In genomic region chr2:208179028-208179609, GRCh38 we compare ENCODE assay signal across 1 cellular context.
TF ChIP-seq lines count a peak whose summit lies in the region.

No MANE protein-coding gene starts in this region.

TF ChIP-seq in HepG2, 621 proteins besides CTCF, POLR2A, EP300 and RAD21 (continued from another document and continues in another):
- TF ChIP-seq FOXP4 (CRISPR knock-in tag; IDR thresholded peaks at IDR 0.05) (0 out of 2 replicates have a peak, but pooled peaks have one; percentile 25), ZMAT3 (CRISPR knock-in tag; conservative IDR thresholded peaks at IDR 0.05) (no peak), ZNF674 (CRISPR knock-in tag; IDR thresholded peaks at IDR 0.05; ENCODE audit: low read depth) (no peak), ZNF770 (CRISPR knock-in tag; IDR thresholded peaks at IDR 0.05) (no peak), TOPORS (CRISPR knock-in tag; IDR thresholded peaks at IDR 0.05) (no peak), FOXK2 (IDR thresholded peaks at IDR 0.05) (no peak), ZNF790 (CRISPR knock-in tag; IDR thresholded peaks at IDR 0.05; ENCODE audit: borderline replicate concordance) (no peak), GLMP (CRISPR knock-in tag; IDR thresholded peaks at IDR 0.05; ENCODE audit: borderline replicate concordance) (no peak), SP1 (IDR thresholded peaks at IDR 0.05) (no peak), SP1 (CRISPR knock-in tag; IDR thresholded peaks at IDR 0.05) (no peak), RBFOX2 (IDR thresholded peaks at IDR 0.05; ENCODE audit: low read depth, low read length) (no peak), ZNF431 (CRISPR knock-in tag; IDR thresholded peaks at IDR 0.05; ENCODE audit: borderline replicate concordance, low read depth) (no peak), ZFP37 (CRISPR knock-in tag; IDR thresholded peaks at IDR 0.05; ENCODE audit: borderline replicate concordance) (no peak), ZNF589 (CRISPR knock-in tag; conservative IDR thresholded peaks at IDR 0.05) (no peak), ZNF546 (CRISPR knock-in tag; conservative IDR thresholded peaks at IDR 0.05) (no peak), ZNF747 (CRISPR knock-in tag; IDR thresholded peaks at IDR 0.05; ENCODE audit: borderline replicate concordance) (no peak), MAFG (CRISPR knock-in tag; IDR thresholded peaks at IDR 0.05) (no peak), TRIM22 (IDR thresholded peaks at IDR 0.05) (no peak), ATF4 (CRISPR knock-in tag; IDR thresholded peaks at IDR 0.05) (no peak), STAT6 (CRISPR knock-in tag; IDR thresholded peaks at IDR 0.05; ENCODE audit: borderline replicate concordance) (no peak), ZNF558 (CRISPR knock-in tag; IDR thresholded peaks at IDR 0.05; ENCODE audit: borderline replicate concordance) (no peak), FOXM1 (CRISPR knock-in tag; IDR thresholded peaks at IDR 0.05) (no peak), NFE2 (CRISPR knock-in tag; IDR thresholded peaks at IDR 0.05) (no peak), ZNF839 (CRISPR knock-in tag; IDR thresholded peaks at IDR 0.05; ENCODE audit: borderline replicate concordance) (no peak), ZNF10 (CRISPR knock-in tag; IDR thresholded peaks at IDR 0.05; ENCODE audit: borderline replicate concordance, low read depth) (no peak), ZNF639 (CRISPR knock-in tag; conservative IDR thresholded peaks at IDR 0.05) (no peak), ZNF333 (CRISPR knock-in tag; IDR thresholded peaks at IDR 0.05; ENCODE audit: borderline replicate concordance) (no peak), ZNF276 (CRISPR knock-in tag; IDR thresholded peaks at IDR 0.05; ENCODE audit: low read depth) (no peak), SP140L (CRISPR knock-in tag; IDR thresholded peaks at IDR 0.05; ENCODE audit: borderline replicate concordance) (no peak), WIZ (CRISPR knock-in tag; IDR thresholded peaks at IDR 0.05) (no peak), TIGD3 (CRISPR knock-in tag; IDR thresholded peaks at IDR 0.05; ENCODE audit: borderline replicate concordance) (no peak), FOXO1 (CRISPR knock-in tag; IDR thresholded peaks at IDR 0.05) (peak; percentile 30; the same call in 1 of the 2 replicates), AHDC1 (CRISPR knock-in tag; IDR thresholded peaks at IDR 0.05; ENCODE audit: borderline replicate concordance) (no peak), NFYB (CRISPR knock-in tag; IDR thresholded peaks at IDR 0.05) (no peak), ZNF761 (CRISPR knock-in tag; conservative IDR thresholded peaks at IDR 0.05) (no peak), HOXD1 (CRISPR knock-in tag; IDR thresholded peaks at IDR 0.05) (no peak), XBP1 (CRISPR knock-in tag; IDR thresholded peaks at IDR 0.05) (no peak), ATF7 (IDR thresholded peaks at IDR 0.05) (no peak), ATF7 (CRISPR knock-in tag; IDR thresholded peaks at IDR 0.05) (no peak), ZNF484 (CRISPR knock-in tag; IDR thresholded peaks at IDR 0.05; ENCODE audit: borderline replicate concordance, low read depth) (no peak), BHLHE40 (IDR thresholded peaks at IDR 0.05; ENCODE audit: low read length) (0 out of 2 replicates have a peak, but pooled peaks have one; percentile 17), ELF4 (CRISPR knock-in tag; IDR thresholded peaks at IDR 0.05; ENCODE audit: borderline replicate concordance) (no peak), HDAC2 (CRISPR knock-in tag; IDR thresholded peaks at IDR 0.05) (peak; percentile 25; the same call in 1 of the 2 replicates), PPARG (CRISPR knock-in tag; conservative IDR thresholded peaks at IDR 0.05) (no peak), ZNF644 (CRISPR knock-in tag; IDR thresholded peaks at IDR 0.05; ENCODE audit: low read depth) (no peak), HDAC1 (CRISPR knock-in tag; IDR thresholded peaks at IDR 0.05) (no peak)
